8 cellular contexts compared by ENCODE assay signal in the genomic region with DNA sequence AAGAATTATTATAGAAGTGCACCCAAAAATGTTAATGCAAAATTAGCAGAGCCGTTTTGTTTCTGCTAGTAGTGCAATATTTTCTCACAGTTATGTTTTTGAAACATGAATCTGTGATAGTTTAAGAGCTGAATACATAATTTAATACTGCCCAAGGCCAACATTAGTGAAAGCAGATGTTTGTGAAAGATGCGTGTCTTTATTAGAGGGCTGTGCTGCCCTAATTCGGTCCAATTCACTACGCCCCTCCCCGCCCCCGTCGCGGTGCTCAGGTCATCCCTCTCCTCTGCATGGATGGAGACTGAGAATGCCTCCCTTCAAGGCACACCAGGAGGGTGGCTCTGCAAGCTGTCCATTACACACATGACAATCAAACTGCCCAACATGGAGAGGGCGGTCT.
"Had no signal": no experiment of that assay in that cellular context is flagged by ENCODE, and none has a peak within 500 bp of the region (broad histone marks: within the 10 kb centered on the region; RNA-seq: fewer than 3 reads in every experiment).

No MANE protein-coding gene starts in this region.

- ATAC-seq: HCT116, HepG2 had no signal

- H3K4me3 ChIP-seq: HAP-1 had no signal

- H3K4me1 Mint-ChIP-seq: IgD-negative memory B cell had no signal

- DNase-seq: GOT3, H7, HFFc6 had no signal

- H3K36me3 Mint-ChIP-seq: IgD-negative memory B cell had no signal

- H3K4me3 Mint-ChIP-seq: HFFc6, IgD-negative memory B cell had no signal

- H3K9me3 ChIP-seq: HAP-1 had no signal

- H3K36me3 ChIP-seq: HAP-1 had no signal

- H3K27ac ChIP-seq: HL-60 had no signal

- H3K27ac Mint-ChIP-seq: HFFc6, IgD-negative memory B cell had no signal

- H3K9me3 Mint-ChIP-seq: HFFc6 had no signal
